Comparison of ENCODE assay signal across 8 cellular contexts in genomic region chr9:113274474-113275146, GRCh38. TPM values are rescaled to one million over a fixed set of nuclear protein-coding genes. Genes with fewer than 3 reads are reported as not detected.
DNase-seq lines count a peak whose midpoint lies in the region; ATAC-seq, FAIRE-seq and TF ChIP-seq lines count a peak whose summit lies in the region.

No MANE protein-coding gene starts in this region.

- 0 to 1% (median 1%) methylated on average over 15 of the region's 15 CpGs for WGBS in adipose tissue, 3 donors
- WGBS in heart left ventricle, 4 donors: 0 to 1% (median 0%) methylated on average over 13 to 15 of the region's 15 CpGs
- WGBS in pancreas, 2 donors: 0 to 1% methylated on average over 15 of the region's 15 CpGs

- FAIRE-seq in pancreas (lab: Jason Lieb, UNC): no peak

- intact Hi-C loops in heart left ventricle (cut with DNase I): loop anchor here (2.0 to 10.0 kb wide), 14 partner anchors 50 to 390 kb away; partner anchors contain the start of genes FKBP15 (in 6 of the 10), SLC31A1 (in 6 of the 10), ALAD (in 5 of the 10) and C9orf43 (in 2 of the 10)
- intact Hi-C loops in pancreas (cut with DNase I): no loop called here

- peaks cover 0 to 70% (median 63%) of the 10 kb centered on the region in 9 donors for H3K36me3 ChIP-seq in heart left ventricle
- H3K36me3 ChIP-seq in pancreas: peaks cover 0 to 42% (median 9%) of the 10 kb centered on the region in 3 donors

- DNase-seq in GM13976 (ENCODE audit: low spot score) (peak; percentile 72), NCI-H345 treated with DMSO at 0.1 percent for 48 hours (lab: John Stamatoyannopoulos, UW; ENCODE audit: unreplicated experiment) (peak; percentile 48), heart left ventricle (no peak), pancreas (no peak)

- TF ChIP-seq CTCF in C4-2B (conservative IDR thresholded peaks at IDR 0.05) (peak; percentile 88), GM13976 (IDR thresholded peaks at IDR 0.05; ENCODE audit: borderline replicate concordance, control extremely low read depth, extremely low read depth, insufficient read depth, missing control alignments) (peak; percentile 40), heart left ventricle (IDR thresholded peaks at IDR 0.05) (peak; percentile 55 to 75 (median 66)), pancreas (IDR thresholded peaks at IDR 0.05) (peak; percentile 41 to 60 (median 46))

- in situ Hi-C loops in GM13976 (cut with MboI; ENCODE audit: low sequenced_read_pairs, unreplicated experiment): no loop called here

- ATAC-seq in HG03175 (IDR thresholded peaks at IDR 0.05; ENCODE audit: unreplicated experiment) (peak; percentile 13), heart left ventricle (peak in 3 of 4 donors; percentile 17 to 44 (median 40)), pancreas (peak; percentile 61 to 78 (median 69)), GM18873 (IDR thresholded peaks at IDR 0.05; ENCODE audit: low FRiP score, unreplicated experiment) (no peak)

- H3K4me3 ChIP-seq in heart left ventricle (peak overlapping the region; percentile 48 to 93 (median 76)), pancreas (peak overlapping the region; percentile 50 to 78 (median 60))

- TF ChIP-seq POLR2A in heart left ventricle (IDR thresholded peaks at IDR 0.05): no peak

- H3K4me1 ChIP-seq in heart left ventricle (peaks cover 4 to 41% (median 19%) of the 10 kb centered on the region in 12 donors), pancreas (peaks cover 0 to 13% (median 5%) of the 10 kb centered on the region in 3 donors)

- H3K27ac ChIP-seq in C4-2B (peak overlapping the region; percentile 88), adipose tissue (ENCODE audit: low read depth, low read length) (peak overlapping the region; percentile 74), heart left ventricle (peak overlapping the region; percentile 36 to 96 (median 94)), pancreas (peak overlapping the region; percentile 72 to 85 (median 78))

- H3K27me3 ChIP-seq in heart left ventricle: no peaks in the 10 kb centered on the region
- H3K27me3 ChIP-seq in pancreas: no peaks in the 10 kb centered on the region

- H3K9me3 ChIP-seq in heart left ventricle: no peaks in the 10 kb centered on the region
- H3K9me3 ChIP-seq in pancreas: no peaks in the 10 kb centered on the region

RNA-seq across cellular contexts. Expression of gene CDC26, which starts 0.8 kb away (rescaled TPM):
- 100 to 1,000 TPM in 1 of 3 donors, 10 to 100 TPM in 2; 17.4 to 105 (median 31.6) TPM for polyA plus RNA-seq in adipose tissue
- total RNA-seq in heart left ventricle: 10 to 100 TPM; 22.3 to 39.4 (median 34.4) TPM
- polyA plus RNA-seq in heart left ventricle: 10 to 100 TPM; 44.9 to 46.0 TPM
- 10 to 100 TPM in 3 of 6 donors, 1 to 10 TPM in 3; 7.4 to 18.0 (median 10.3) TPM for total RNA-seq in pancreas
- polyA plus RNA-seq in pancreas: 10 to 100 TPM; 11.0 to 30.1 TPM

RNA-seq across cellular contexts. Expression of gene PRPF4, which starts 0.8 kb away (rescaled TPM):
- 10 to 100 TPM in 2 of 3 donors, 1 to 10 TPM in 1; 9.2 to 15.1 (median 13.9) TPM for polyA plus RNA-seq in adipose tissue
- 10 to 100 TPM; 10.4 to 15.0 (median 13.8) TPM for total RNA-seq in heart left ventricle
- 10 to 100 TPM in 1 of 2 donors, 1 to 10 TPM in 1; 5.1 to 24.6 TPM for polyA plus RNA-seq in heart left ventricle
- total RNA-seq in pancreas: 10 to 100 TPM in 2 of 6 donors, 1 to 10 TPM in 4; 5.5 to 10.8 (median 8.4) TPM
- polyA plus RNA-seq in pancreas: 1 to 10 TPM; 5.1 to 9.4 TPM

RNA-seq across cellular contexts. Expression of gene RNF183, which starts 28.6 kb away (rescaled TPM):
- under 1 TPM in 1 of 3 donors, not detected in 2; 0.25 TPM for polyA plus RNA-seq in adipose tissue
- total RNA-seq in heart left ventricle: not detected
- under 1 TPM in 1 of 2 donors, not detected in 1; 0.04 TPM for polyA plus RNA-seq in heart left ventricle
- total RNA-seq in pancreas: under 1 TPM in 5 of 6 donors, not detected in 1; 0.14 to 0.22 (median 0.16) TPM
- 1 to 10 TPM in 1 of 2 donors, under 1 TPM in 1; 0.46 to 1.5 TPM for polyA plus RNA-seq in pancreas

RNA-seq across cellular contexts. Expression of gene SLC31A1, which starts 53.3 kb away (rescaled TPM):
- polyA plus RNA-seq in adipose tissue (10 to 100 TPM in 1 of 3 donors, 1 to 10 TPM in 2; 6.4 to 13.7 (median 8.0) TPM), heart left ventricle (10 to 100 TPM in 1 of 2 donors, 1 to 10 TPM in 1; 4.2 to 22.3 TPM), pancreas (1 to 10 TPM; 2.5 to 6.7 TPM)
- total RNA-seq in heart left ventricle (10 to 100 TPM in 6 of 9 donors, 1 to 10 TPM in 3; 7.9 to 18.2 (median 10.7) TPM), pancreas (10 to 100 TPM in 4 of 6 donors, 1 to 10 TPM in 2; 7.6 to 16.1 (median 12.8) TPM)

RNA-seq across cellular contexts. Expression of gene FKBP15, which starts 53.5 kb away (rescaled TPM):
- polyA plus RNA-seq in adipose tissue (10 to 100 TPM in 2 of 3 donors, 1 to 10 TPM in 1; 7.9 to 13.9 (median 12.9) TPM), heart left ventricle (10 to 100 TPM in 1 of 2 donors, 1 to 10 TPM in 1; 9.9 to 16.1 TPM), pancreas (1 to 10 TPM; 7.5 to 10.0 TPM)
- total RNA-seq in heart left ventricle (10 to 100 TPM; 15.8 to 45.5 (median 18.7) TPM), pancreas (10 to 100 TPM in 4 of 6 donors, 1 to 10 TPM in 2; 8.6 to 16.5 (median 10.6) TPM)

Comparison
In these comparisons a context has a peak if more than half of its experiments do, and no peak if none do; other contexts are left out.
1. DNase-seq: peak in GM13976 (single experiment) and NCI-H345 treated with DMSO at 0.1 percent for 48 hours (single experiment); none in heart left ventricle (0 of 5) and pancreas (0 of 6).
2. intact Hi-C loops: an anchor here in heart left ventricle (2.0 to 10.0 kb wide); none called in pancreas.
3. Peak in every context shown above with its lines, with median percentiles within 50 percentile points of each other: H3K27ac ChIP-seq and CTCF ChIP-seq.